In the genomic region with DNA sequence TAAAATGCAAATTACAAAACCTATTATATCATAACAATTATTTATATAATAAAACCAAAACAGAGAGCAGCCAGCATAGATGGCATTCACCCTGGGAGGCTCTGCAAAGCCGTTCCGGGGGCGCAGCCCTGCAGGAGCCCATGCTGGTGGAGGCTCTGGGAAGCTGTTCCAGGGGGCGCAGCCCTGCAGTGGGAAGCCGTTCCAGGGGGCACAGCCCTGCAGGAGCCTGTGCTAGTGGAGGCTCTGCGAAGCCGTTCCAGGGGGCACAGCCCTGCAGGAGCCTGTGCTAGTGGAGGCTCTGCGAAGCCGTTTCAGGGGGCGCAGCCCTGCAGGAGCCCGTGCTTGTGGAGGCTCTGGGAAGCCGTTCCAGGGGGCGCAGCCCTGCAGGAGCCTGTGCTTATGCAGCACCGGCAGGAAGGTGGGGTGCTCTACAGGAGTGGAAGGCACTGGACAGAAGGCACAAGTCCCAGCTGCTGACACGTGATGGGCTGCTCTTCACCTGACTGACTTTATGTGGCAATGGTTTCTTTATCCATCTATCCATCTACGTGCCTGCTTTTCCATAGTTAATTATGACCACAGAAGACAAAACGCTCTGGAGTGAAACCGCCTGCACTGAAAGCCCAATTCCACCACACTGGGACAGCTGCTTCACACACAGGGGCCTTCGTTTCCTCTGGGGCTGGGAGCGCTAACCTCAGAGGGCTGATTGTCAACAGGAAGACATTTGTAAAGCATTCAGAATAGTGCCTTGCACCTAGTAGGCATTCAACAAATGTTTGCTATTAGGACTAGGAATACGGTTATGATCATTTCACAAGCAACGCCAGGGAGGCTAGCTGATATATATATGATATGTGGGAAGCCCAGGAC, we compare ENCODE assay signal across 1 cellular context.
TF ChIP-seq lines count a peak whose summit lies in the region.

No MANE protein-coding gene starts in this region.

TF ChIP-seq in K562, 482 proteins besides CTCF, POLR2A, EP300 and RAD21:
- no peak for TF ChIP-seq ZSCAN29 (IDR thresholded peaks at IDR 0.05)
- no peak for TF ChIP-seq ZNF76 (CRISPR knock-in tag; IDR thresholded peaks at IDR 0.05; ENCODE audit: borderline replicate concordance)
- TF ChIP-seq, protein P1, sequence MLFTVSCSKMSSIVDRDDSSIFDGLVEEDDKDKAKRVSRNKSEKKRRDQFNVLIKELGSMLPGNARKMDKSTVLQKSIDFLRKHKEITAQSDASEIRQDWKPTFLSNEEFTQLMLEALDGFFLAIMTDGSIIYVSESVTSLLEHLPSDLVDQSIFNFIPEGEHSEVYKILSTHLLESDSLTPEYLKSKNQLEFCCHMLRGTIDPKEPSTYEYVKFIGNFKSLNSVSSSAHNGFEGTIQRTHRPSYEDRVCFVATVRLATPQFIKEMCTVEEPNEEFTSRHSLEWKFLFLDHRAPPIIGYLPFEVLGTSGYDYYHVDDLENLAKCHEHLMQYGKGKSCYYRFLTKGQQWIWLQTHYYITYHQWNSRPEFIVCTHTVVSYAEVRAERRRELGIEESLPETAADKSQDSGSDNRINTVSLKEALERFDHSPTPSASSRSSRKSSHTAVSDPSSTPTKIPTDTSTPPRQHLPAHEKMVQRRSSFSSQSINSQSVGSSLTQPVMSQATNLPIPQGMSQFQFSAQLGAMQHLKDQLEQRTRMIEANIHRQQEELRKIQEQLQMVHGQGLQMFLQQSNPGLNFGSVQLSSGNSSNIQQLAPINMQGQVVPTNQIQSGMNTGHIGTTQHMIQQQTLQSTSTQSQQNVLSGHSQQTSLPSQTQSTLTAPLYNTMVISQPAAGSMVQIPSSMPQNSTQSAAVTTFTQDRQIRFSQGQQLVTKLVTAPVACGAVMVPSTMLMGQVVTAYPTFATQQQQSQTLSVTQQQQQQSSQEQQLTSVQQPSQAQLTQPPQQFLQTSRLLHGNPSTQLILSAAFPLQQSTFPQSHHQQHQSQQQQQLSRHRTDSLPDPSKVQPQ (CRISPR knock-in tag; IDR thresholded peaks at IDR 0.05; ENCODE audit: borderline replicate concordance) = no peak
- TF ChIP-seq POLR2G (IDR thresholded peaks at IDR 0.05; ENCODE audit: low read depth, low read length) = 0 out of 2 replicates have a peak, but pooled peaks have one; percentile 18
- no peak for TF ChIP-seq SOX6 (IDR thresholded peaks at IDR 0.05)
- no peak for TF ChIP-seq COPS2 (conservative IDR thresholded peaks at IDR 0.05)
